ENCODE assay signal across 19 cellular contexts in the genomic region with DNA sequence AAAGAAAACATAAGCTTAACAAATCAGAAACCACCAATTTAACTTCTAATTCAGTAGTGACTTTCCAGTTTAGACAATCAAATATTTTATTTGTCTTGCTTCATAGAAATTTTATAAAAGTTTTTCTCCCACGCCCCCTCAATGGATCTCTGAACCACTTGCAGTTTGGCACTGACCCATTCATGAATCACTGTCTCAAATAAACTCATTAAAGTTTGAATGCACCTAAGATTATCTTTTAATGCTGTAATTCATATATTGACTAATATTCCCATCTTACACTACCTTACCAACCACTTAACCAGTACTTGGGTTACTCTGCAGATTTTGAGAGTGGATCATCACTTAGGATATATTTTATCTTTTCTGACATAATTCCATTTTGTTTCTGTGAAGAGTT.
"Had no signal": no experiment of that assay in that cellular context is flagged by ENCODE, and none has a peak within 500 bp of the region (broad histone marks: within the 10 kb centered on the region; RNA-seq: fewer than 3 reads in every experiment).

No MANE protein-coding gene starts in this region.

- H3K4me1 ChIP-seq: gastrocnemius medialis, psoas muscle, right lobe of liver, stomach had no signal

- H3K27ac Mint-ChIP-seq: immature natural killer cell; naive thymus-derived CD4-positive, alpha-beta T cell; nephron progenitor cell had no signal

- H3K9me3 ChIP-seq: gastrocnemius medialis, psoas muscle, right lobe of liver, stomach had no signal

- H3K36me3 ChIP-seq: gastrocnemius medialis, right lobe of liver, stomach had no signal

- H3K36me3 Mint-ChIP-seq: immature natural killer cell; naive thymus-derived CD4-positive, alpha-beta T cell had no signal

- H3K27ac ChIP-seq: gastrocnemius medialis, psoas muscle, right lobe of liver, stomach had no signal

- ATAC-seq: esophagus mucosa; gastrocnemius medialis; left colon; left ventricle myocardium superior; naive thymus-derived CD4-positive, alpha-beta T cell; psoas muscle; right lobe of liver had no signal

- H3K4me3 Mint-ChIP-seq: immature natural killer cell; naive thymus-derived CD4-positive, alpha-beta T cell; nephron progenitor cell had no signal

- H3K27me3 ChIP-seq: gastrocnemius medialis, right lobe of liver, stomach had no signal

- H3K4me3 ChIP-seq: gastrocnemius medialis, lung, psoas muscle, right lobe of liver, stomach had no signal

- DNase-seq: effector memory CD4-positive, alpha-beta T cell; gastrocnemius medialis; immature natural killer cell; kidney; left colon; left ventricle myocardium superior; mesendoderm; naive thymus-derived CD4-positive, alpha-beta T cell; nephron progenitor cell; psoas muscle; retina; right lobe of liver; stimulated activated CD4-positive, alpha-beta T cell treated with anti-CD3 and anti-CD28 coated beads, Interleukin-2, amount 100 ng/mL, for 24 hours; stimulated activated naive CD4-positive, alpha-beta T cell; stomach; substantia nigra; trophoblast cell had no signal

- H3K27me3 Mint-ChIP-seq: naive thymus-derived CD4-positive, alpha-beta T cell had no signal

- H3K4me1 Mint-ChIP-seq: immature natural killer cell; naive thymus-derived CD4-positive, alpha-beta T cell; nephron progenitor cell had no signal
